Comparison of ENCODE assay signal across 10 cellular contexts in genomic region chr19:4556574-4557185, GRCh38. TPM values are rescaled to one million over a fixed set of nuclear protein-coding genes. Genes with fewer than 3 reads are reported as not detected.
DNase-seq lines count a peak whose midpoint lies in the region; ATAC-seq lines count a peak whose summit lies in the region.
"Had no signal": no experiment of that assay in that cellular context is flagged by ENCODE, and none has a peak within 500 bp of the region (broad histone marks: within the 10 kb centered on the region; RNA-seq: fewer than 3 reads in every experiment).

No MANE protein-coding gene starts in this region.

- H2AFZ ChIP-seq in trophoblast cell (ENCODE audit: insufficient read depth, low read length, poor library complexity): no peak overlapping the region

- no peak for ATAC-seq in HG03342 (IDR thresholded peaks at IDR 0.05; ENCODE audit: unreplicated experiment)

- H4K8ac ChIP-seq in trophoblast cell (ENCODE audit: low read depth, low read length): no peak overlapping the region

- H4K91ac ChIP-seq in trophoblast cell (ENCODE audit: low read depth, low read length): no peak overlapping the region

- no peak overlapping the region for H2BK12ac ChIP-seq in trophoblast cell (ENCODE audit: low read length)

- H3K27me3 ChIP-seq in adipocyte (replicated peaks; ENCODE audit: control insufficient read depth, insufficient read depth, low read length) (peaks cover 41% of the 10 kb centered on the region), trophoblast cell (ENCODE audit: insufficient read depth, low read length) (no peaks in the 10 kb centered on the region)

- DNase-seq in NCI-H146 (lab: John Stamatoyannopoulos, UW): peak; percentile 12
- DNase-seq in NCI-H146 treated with DMSO at 0.1 percent for 48 hours (lab: John Stamatoyannopoulos, UW; ENCODE audit: unreplicated experiment): no peak
- peak; percentile 37 for DNase-seq in NCI-H2029 (lab: John Stamatoyannopoulos, UW)
- peak; percentile 24 for DNase-seq in adipocyte (ENCODE audit: low read depth)
- DNase-seq in trophoblast cell: peak; percentile 33 to 55
- DNase-seq in NCI-H1092 (lab: John Stamatoyannopoulos, UW): no peak
- no peak for DNase-seq in NCI-H2171 (lab: John Stamatoyannopoulos, UW)
- DNase-seq: NCI-H1105 had no signal

- no peak overlapping the region for H2BK5ac ChIP-seq in trophoblast cell (ENCODE audit: low read depth, low read length, poor library complexity)

- WGBS in trophoblast cell (ENCODE audit: extremely low coverage, insufficient coverage, insufficient read length): no CpG with 5 or more reads among the region's 28 CpGs

- no peak overlapping the region for H3K18ac ChIP-seq in trophoblast cell (ENCODE audit: low read length)

- no peak overlapping the region for H3K4ac ChIP-seq in trophoblast cell (ENCODE audit: low read depth, low read length)

- H3K4me3 ChIP-seq in adipocyte (ENCODE audit: low read length): no peak overlapping the region
- no peak overlapping the region for H3K4me3 ChIP-seq in trophoblast cell (ENCODE audit: low read depth, low read length)

- no peaks in the 10 kb centered on the region for H3K36me3 ChIP-seq in adipocyte (ENCODE audit: control insufficient read depth, insufficient read depth, low read length, severe bottlenecking)
- H3K36me3 ChIP-seq in trophoblast cell (ENCODE audit: control insufficient read depth in 1 of 2, insufficient read depth in 2 of 2, low read length in 2 of 2): no peaks in the 10 kb centered on the region

- H3K4me2 ChIP-seq in trophoblast cell (ENCODE audit: low read length): no peak overlapping the region

- H3K79me1 ChIP-seq in trophoblast cell (ENCODE audit: low read length): no peaks in the 10 kb centered on the region

- H2AK5ac ChIP-seq in trophoblast cell (ENCODE audit: low read length): no peak overlapping the region

- no peaks in the 10 kb centered on the region for H3K9me3 ChIP-seq in adipocyte (ENCODE audit: control insufficient read depth, low read length)
- H3K9me3 ChIP-seq in trophoblast cell (ENCODE audit: insufficient read depth, low read depth, low read length): no peaks in the 10 kb centered on the region

- H3K9ac ChIP-seq in adipocyte (ENCODE audit: low read length) (no peak overlapping the region), trophoblast cell (ENCODE audit: low read length) (no peak overlapping the region)

- no peak overlapping the region for H2BK120ac ChIP-seq in trophoblast cell (ENCODE audit: insufficient read depth, low read length, poor library complexity)

- no peak overlapping the region for H3K14ac ChIP-seq in trophoblast cell (ENCODE audit: low read length)

- H3K4me1 ChIP-seq in adipocyte (ENCODE audit: control insufficient read depth, insufficient read depth, low read length) (no peaks in the 10 kb centered on the region), trophoblast cell (ENCODE audit: control insufficient read depth in 1 of 2, insufficient read depth in 2 of 2, low read length in 2 of 2) (no peaks in the 10 kb centered on the region)

- H3K27ac ChIP-seq in trophoblast cell (ENCODE audit: low read depth, low read length): no peak overlapping the region

- H3K79me2 ChIP-seq in trophoblast cell (ENCODE audit: control insufficient read depth, insufficient read depth, low read length, poor library complexity): no peaks in the 10 kb centered on the region

- H3K23ac ChIP-seq in trophoblast cell (ENCODE audit: low read length): no peak overlapping the region

- no peak overlapping the region for H4K12ac ChIP-seq in trophoblast cell (ENCODE audit: low read depth, low read length)

RNA-seq across cellular contexts. Expression of gene SEMA6B, which starts 2.8 kb away (rescaled TPM):
- 0.36 and 0.38 TPM in 2 replicates for polyA plus RNA-seq in trophoblast cell (2013)

RNA-seq across cellular contexts. Expression of gene LRG1, which starts 16.8 kb away (rescaled TPM):
- 1.7 and 1.8 TPM in 2 replicates for polyA plus RNA-seq in trophoblast cell (2013)

RNA-seq across cellular contexts. Expression of gene PLIN5, which starts 21.7 kb away (rescaled TPM):
- polyA plus RNA-seq in trophoblast cell (2013): 0.17 and 0.22 TPM in 2 replicates
- polyA plus RNA-seq: AG04450 had no signal

RNA-seq across cellular contexts. Expression of gene PLIN4, which starts 38.4 kb away (rescaled TPM):
- polyA plus RNA-seq in trophoblast cell (2013): 0.48 and 0.50 TPM in 2 replicates

Comparison
In these comparisons a context has a peak if more than half of its experiments do, and no peak if none do; other contexts are left out.
1. DNase-seq: peak in NCI-H146 (single experiment), NCI-H2029 (single experiment), adipocyte (single experiment) and trophoblast cell (2 of 2); none in NCI-H146 treated with DMSO at 0.1 percent for 48 hours (single experiment), NCI-H1092 (single experiment) and NCI-H2171 (single experiment).